Comparison of ENCODE assay signal across 23 cellular contexts in the genomic region with DNA sequence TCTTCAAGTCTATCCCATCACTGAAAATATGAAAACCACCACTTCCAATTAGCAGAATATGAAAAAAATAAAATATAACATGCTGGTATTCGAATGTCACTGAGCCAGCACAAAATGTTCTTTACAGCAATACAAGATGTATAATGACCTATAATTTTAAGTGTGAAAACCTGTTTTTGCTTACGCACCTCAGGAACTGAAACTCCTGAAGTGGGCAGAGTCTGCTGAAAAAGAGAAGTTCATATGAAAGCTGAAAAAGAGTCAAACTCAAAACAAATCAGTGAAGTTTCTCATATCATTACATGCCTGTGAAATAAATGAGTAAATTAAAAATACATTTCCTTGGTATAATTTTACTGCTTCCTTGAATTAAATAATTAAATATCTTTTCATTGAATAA.
DNase-seq lines count a peak whose midpoint lies in the region; ATAC-seq and TF ChIP-seq lines count a peak whose summit lies in the region.
"Had no signal": no experiment of that assay in that cellular context is flagged by ENCODE, and none has a peak within 500 bp of the region (broad histone marks: within the 10 kb centered on the region; RNA-seq: fewer than 3 reads in every experiment).

No MANE protein-coding gene starts in this region.

- no peaks in the 10 kb centered on the region for H3K36me3 ChIP-seq in gastroesophageal sphincter
- H3K36me3 ChIP-seq: esophagus muscularis mucosa, right atrium auricular region, SJCRH30, WERI-Rb-1 had no signal

- ATAC-seq in GM18867 (IDR thresholded peaks at IDR 0.05; ENCODE audit: unreplicated experiment): peak; percentile 87
- ATAC-seq in HG02588 (IDR thresholded peaks at IDR 0.05; ENCODE audit: unreplicated experiment): peak; percentile 73
- ATAC-seq in HG03354 (IDR thresholded peaks at IDR 0.05; ENCODE audit: poor library complexity, severe bottlenecking, unreplicated experiment): peak; percentile 65
- ATAC-seq in GM21423 (IDR thresholded peaks at IDR 0.05; ENCODE audit: unreplicated experiment): no peak
- no peak for ATAC-seq in gastroesophageal sphincter
- ATAC-seq in stimulated activated naive CD8-positive, alpha-beta T cell treated with anti-CD3 and anti-CD28 coated beads, Interleukin-15, Interleukin-2, amounts not matched to agents 100 U/mL and 50 U/mL, for 24 hours: no peak
- ATAC-seq: left cardiac atrium; stimulated activated memory B cell treated with anti-CD40 and anti-IgM and Interleukin-4, amounts not matched to agents 10 μg/mL and 1 μg/mL and 100 μg/mL, for 72 hours had no signal

- no peak for TF ChIP-seq EP300 in gastroesophageal sphincter (IDR thresholded peaks at IDR 0.05)

- no peaks in the 10 kb centered on the region for H3K27me3 ChIP-seq in gastroesophageal sphincter
- H3K27me3 ChIP-seq: esophagus muscularis mucosa, right atrium auricular region, SJCRH30 had no signal

- H3K4me1 ChIP-seq in gastroesophageal sphincter: no peaks in the 10 kb centered on the region
- H3K4me1 ChIP-seq: esophagus muscularis mucosa, right atrium auricular region, SJCRH30 had no signal

- TF ChIP-seq CTCF in gastroesophageal sphincter (IDR thresholded peaks at IDR 0.05): no peak

- WGBS in gastroesophageal sphincter (ENCODE audit: low coverage in 1 of 2), 2 donors: 87 to 100% methylated on average over 1 to 2 of the region's 2 CpGs

- no peaks in the 10 kb centered on the region for H3K9me3 ChIP-seq in gastroesophageal sphincter
- H3K9me3 ChIP-seq: esophagus muscularis mucosa, right atrium auricular region, SJCRH30 had no signal

- TF ChIP-seq POLR2A in gastroesophageal sphincter (IDR thresholded peaks at IDR 0.05): no peak

- no peak overlapping the region for H3K4me3 ChIP-seq in gastroesophageal sphincter
- H3K4me3 ChIP-seq: esophagus muscularis mucosa, right atrium auricular region, SJCRH30 had no signal

- no peak overlapping the region for H3K27ac ChIP-seq in gastroesophageal sphincter
- H3K27ac ChIP-seq: esophagus muscularis mucosa, right atrium auricular region, SJCRH30, WERI-Rb-1 had no signal

- DNase-seq in stimulated activated CD4-positive, alpha-beta T cell treated with anti-CD3 and anti-CD28 coated beads, Interleukin-4, amount 100 ng/mL, for 1 hour: no peak
- no peak for DNase-seq in stimulated activated naive CD8-positive, alpha-beta T cell treated with anti-CD3 and anti-CD28 coated beads, Interleukin-15, Interleukin-2, amounts not matched to agents 100 U/mL and 50 U/mL, for 24 hours
- DNase-seq: activated CD4-positive, alpha-beta memory T cell treated with anti-CD3 and anti-CD28 coated beads, Interleukin-2, amount 10 ng/mL, durations not matched to agents 7 days and 5 days; activated naive CD4-positive, alpha-beta T cell treated with Interleukin-2 at 50 U/mL for 16 hours; activated T-cell treated with anti-CD3 and anti-CD28 coated beads, Interleukin-2, amount 50 U/mL, for 1 hour; aorta; DND-41; effector CD8-positive, alpha-beta T cell; left cardiac atrium; mesenchymal stem cell; naive B cell; NCI-H1417 treated with DMSO at 0.1 percent for 48 hours; NCI-H526; SJCRH30; WERI-Rb-1 had no signal

Comparison
In these comparisons a context has a peak if more than half of its experiments do, and no peak if none do; other contexts are left out.
1. ATAC-seq: peak in GM18867 (single experiment), HG02588 (single experiment) and HG03354 (single experiment); none in GM21423 (single experiment), gastroesophageal sphincter (single experiment) and stimulated activated naive CD8-positive, alpha-beta T cell treated with anti-CD3 and anti-CD28 coated beads, Interleukin-15, Interleukin-2, amounts not matched to agents 100 U/mL and 50 U/mL, for 24 hours (single experiment).